In the genomic region with DNA sequence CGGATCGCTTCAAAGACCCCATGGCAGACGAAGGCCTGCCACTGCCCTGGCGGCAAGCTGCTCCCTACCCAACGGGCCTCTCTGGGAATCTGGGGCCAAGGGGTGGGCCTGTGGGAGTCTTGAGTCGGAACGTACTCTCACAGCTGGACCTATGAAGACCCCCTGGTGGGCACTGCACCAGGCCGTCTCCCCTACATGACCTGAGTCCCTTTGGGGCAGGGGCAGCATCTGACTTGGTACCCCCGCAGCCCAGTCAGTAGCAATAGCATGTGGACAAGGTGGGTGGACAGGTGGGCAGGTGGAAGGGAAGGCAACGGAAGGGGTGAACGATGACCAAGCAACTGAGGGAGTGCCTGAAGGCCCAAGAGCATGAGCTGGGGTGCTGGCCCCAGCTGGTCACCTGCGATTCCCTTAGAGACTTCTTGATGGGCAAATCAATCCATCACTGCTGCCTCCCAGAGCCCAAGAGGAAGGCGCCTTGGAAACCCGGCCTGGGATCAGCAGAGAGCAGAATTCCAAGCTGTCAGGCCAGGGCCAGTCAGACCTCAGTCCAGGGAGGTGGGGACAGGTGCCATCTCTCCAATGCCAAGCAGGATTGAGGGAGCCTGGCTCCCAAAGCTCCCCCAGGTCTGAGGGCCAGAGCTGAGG, we compare ENCODE assay signal across 21 cellular contexts. TPM values are rescaled to one million over a fixed set of nuclear protein-coding genes. Genes with fewer than 3 reads are reported as not detected.
DNase-seq lines count a peak whose midpoint lies in the region; ATAC-seq, FAIRE-seq and TF ChIP-seq lines count a peak whose summit lies in the region.
"Had no signal": no experiment of that assay in that cellular context is flagged by ENCODE, and none has a peak within 500 bp of the region (broad histone marks: within the 10 kb centered on the region; RNA-seq: fewer than 3 reads in every experiment).

No MANE protein-coding gene starts in this region.

- POLR2A ChIA-PET in HepG2 (lab: Yijun Ruan, JAX): interaction anchor here (0.7 kb wide), 1 partner anchor 30 kb away, joined by 3 read pairs; no protein-coding TSS in a partner anchor
- POLR2A ChIA-PET in CD8-positive, alpha-beta memory T cell (lab: Charles Lee): no interaction called here

- no peak for TF ChIP-seq RAD21 in HepG2 (CRISPR knock-in tag; IDR thresholded peaks at IDR 0.05)

- H3K36me3 ChIP-seq in HepG2 (replicated peaks in 1 of 2; ENCODE audit: control insufficient read depth in 1 of 2, insufficient read depth in 2 of 2, low read length in 2 of 2) (peaks cover 44 to 88% of the 10 kb centered on the region in 2 experiments; a peak in 4 of 5 replicates), right lobe of liver (peaks cover 0 to 6% (median 1%) of the 10 kb centered on the region in 4 donors)
- peaks cover 9% of the 10 kb centered on the region for H3K36me3 ChIP-seq in CD8-positive, alpha-beta memory T cell (ENCODE audit: insufficient read depth, low read length)
- H3K36me3 ChIP-seq: BE2C had no signal

- H3K4me2 ChIP-seq in HepG2 (ENCODE audit: low read depth, low read length): no peak overlapping the region

- H4K20me1 ChIP-seq in HepG2 (ENCODE audit: insufficient read depth, low read length): 0 out of 2 replicates have a peak, but pooled peaks cover 2% of the 10 kb centered on the region

- H3K79me2 ChIP-seq in HepG2 (ENCODE audit: insufficient read depth, low read length): peaks cover 18% of the 10 kb centered on the region

- BruUV-seq in HepG2 (replicated peaks; lab: Mats Ljungman, UMichigan): no TSS peak

- TF ChIP-seq POLR2A in HepG2 (IDR thresholded peaks at IDR 0.05; ENCODE audit: insufficient read depth in 1 of 2, low read depth in 2 of 2, low read length in 2 of 2) (no peak), right lobe of liver (IDR thresholded peaks at IDR 0.05) (no peak)

- peaks cover 12% of the 10 kb centered on the region for H3K36me3 Mint-ChIP-seq in nephron (ENCODE audit: low read depth)
- peaks cover 0 to 68% (median 0%) of the 10 kb centered on the region in 3 donors for H3K36me3 Mint-ChIP-seq in CD8-positive, alpha-beta memory T cell

- H2AFZ ChIP-seq in HepG2 (ENCODE audit: low read length): no peak overlapping the region

- no peaks in the 10 kb centered on the region for H3K27me3 Mint-ChIP-seq in nephron (ENCODE audit: low read depth)
- H3K27me3 Mint-ChIP-seq in CD8-positive, alpha-beta memory T cell: no peaks in the 10 kb centered on the region

- in situ Hi-C loops in HepG2 (cut with HindIII; ENCODE audit: extremely low pct_ligation_motif_present, low pct_unique_long_range_greater_than_20kb): no loop called here

- no peak overlapping the region for H3K9ac ChIP-seq in HepG2 (ENCODE audit: insufficient read depth, low read depth, low read length)

- WGBS in HepG2 (ENCODE audit: low lambda C conversion rate): 92% methylated on average over 11 of the region's 14 CpGs
- 90% methylated on average over 2 of the region's 14 CpGs for WGBS in right lobe of liver (ENCODE audit: insufficient coverage, low coverage, low lambda C conversion rate, missing lambda C conversion rate)

- TF ChIP-seq CTCF in HepG2 (CRISPR knock-in tag; IDR thresholded peaks at IDR 0.05) (no peak), right lobe of liver (IDR thresholded peaks at IDR 0.05) (no peak), nephron (IDR thresholded peaks at IDR 0.05; ENCODE audit: unreplicated experiment in 3 of 3) (no peak)

- FAIRE-seq in HepG2 (lab: Jason Lieb, UNC): no peak
- FAIRE-seq: A204.1, D721Med had no signal

- no peaks in the 10 kb centered on the region for H3K4me1 ChIP-seq in HepG2 (ENCODE audit: insufficient read depth, low read length)
- H3K4me1 ChIP-seq in right lobe of liver: peaks cover 0 to 28% (median 14%) of the 10 kb centered on the region in 4 donors
- peaks cover 52% of the 10 kb centered on the region for H3K4me1 ChIP-seq in CD8-positive, alpha-beta memory T cell (ENCODE audit: insufficient read depth, low read length)

- H3K27ac ChIP-seq in HepG2 (ENCODE audit: extremely low read length, insufficient read depth, low read length): no peak overlapping the region
- H3K27ac ChIP-seq in right lobe of liver: no peak overlapping the region
- H3K27ac ChIP-seq in cingulate gyrus (ENCODE audit: low read depth, low read length): peak overlapping the region; percentile 88
- H3K27ac ChIP-seq in temporal lobe (ENCODE audit: low read depth, low read length): peak overlapping the region; percentile 81
- no peak overlapping the region for H3K27ac ChIP-seq in CD8-positive, alpha-beta memory T cell (ENCODE audit: low read depth, low read length)
- H3K27ac ChIP-seq in substantia nigra (ENCODE audit: low read depth, low read length, poor library complexity, severe bottlenecking): no peak overlapping the region
- H3K27ac ChIP-seq: Peyer's patch had no signal

- H3K4me1 Mint-ChIP-seq in nephron: peaks cover 62% of the 10 kb centered on the region
- peaks cover 54 to 78% (median 58%) of the 10 kb centered on the region in 3 donors for H3K4me1 Mint-ChIP-seq in CD8-positive, alpha-beta memory T cell

- H3K9me3 Mint-ChIP-seq in nephron: no peaks in the 10 kb centered on the region
- H3K9me3 Mint-ChIP-seq in CD8-positive, alpha-beta memory T cell: no peaks in the 10 kb centered on the region

- H3K4me3 Mint-ChIP-seq in nephron: no peak overlapping the region
- H3K4me3 Mint-ChIP-seq in CD8-positive, alpha-beta memory T cell: peak overlapping the region in 1 of 7 donors; percentile 62

- TF ChIP-seq EP300 in HepG2 (IDR thresholded peaks at IDR 0.05; ENCODE audit: low read depth in 2 of 2, low read length in 2 of 2): no peak
- TF ChIP-seq EP300 in HepG2 (CRISPR knock-in tag; IDR thresholded peaks at IDR 0.05; ENCODE audit: borderline replicate concordance): no peak

- intact Hi-C loops in HepG2 (cut with micrococcal nuclease; ENCODE audit: unreplicated experiment) (no loop called here), right lobe of liver (cut with DNase I) (no loop called here)

- no peak overlapping the region for H3K4me3 ChIP-seq in HepG2 (replicated peaks in 1 of 3; ENCODE audit: insufficient read depth in 1 of 3, low read depth in 2 of 3, low read length in 3 of 3)
- no peak overlapping the region for H3K4me3 ChIP-seq in right lobe of liver
- no peak overlapping the region for H3K4me3 ChIP-seq in CD8-positive, alpha-beta memory T cell (ENCODE audit: low read length)
- H3K4me3 ChIP-seq: Peyer's patch had no signal

- CTCF ChIA-PET in HepG2 (lab: Yijun Ruan, JAX; ENCODE audit: low intra/inter-chr PET ratio, low total read pairs): no interaction called here
- CTCF ChIA-PET in CD8-positive, alpha-beta memory T cell (lab: Charles Lee): interaction anchor here (0.8 to 2.1 kb wide), 4 partner anchors 9 to 76 kb away, joined by 3 to 7 read pairs (median 4); no protein-coding TSS in a partner anchor

- ATAC-seq in HepG2: no peak
- ATAC-seq in right lobe of liver: no peak
- ATAC-seq in HG02870 (IDR thresholded peaks at IDR 0.05; ENCODE audit: unreplicated experiment): no peak
- ATAC-seq: HCT116, Right ventricle myocardium inferior had no signal

- no peak for DNase-seq in HepG2 (ENCODE audit: low spot score)
- no peak for DNase-seq in right lobe of liver
- no peak for DNase-seq in CD8-positive, alpha-beta memory T cell
- no peak for DNase-seq in substantia nigra (lab: John Stamatoyannopoulos, UW)
- DNase-seq: GOT3, KG1, MV-4-11, NCI-H1436 treated with DMSO at 0.1 percent for 48 hours, NCI-H2029, NCI-H345, NCI-H524 treated with DMSO at 0.1 percent for 48 hours, Peyer's patch had no signal

- peak overlapping the region in 2 of 3 experiments; percentile 61 to 81 for H3K27ac Mint-ChIP-seq in nephron
- H3K27ac Mint-ChIP-seq in CD8-positive, alpha-beta memory T cell: peak overlapping the region in 2 of 8 donors; percentile 48 to 88

- H3K9me3 ChIP-seq in HepG2 (ENCODE audit: low read length) (no peaks in the 10 kb centered on the region), right lobe of liver (no peaks in the 10 kb centered on the region)
- H3K9me3 ChIP-seq in CD8-positive, alpha-beta memory T cell (ENCODE audit: low read length): no peaks in the 10 kb centered on the region
- H3K9me3 ChIP-seq: BE2C, Peyer's patch had no signal

- H3K27me3 ChIP-seq in HepG2 (ENCODE audit: control insufficient read depth in 1 of 2, insufficient read depth in 2 of 2, low read length in 2 of 2): no peaks in the 10 kb centered on the region
- H3K27me3 ChIP-seq in right lobe of liver: no peaks in the 10 kb centered on the region
- no peaks in the 10 kb centered on the region for H3K27me3 ChIP-seq in CD8-positive, alpha-beta memory T cell (ENCODE audit: insufficient read depth, low read length, poor library complexity, severe bottlenecking)
- H3K27me3 ChIP-seq: BE2C, Peyer's patch had no signal

RNA-seq across cellular contexts. Expression of a gene that starts 35.3 kb away (rescaled TPM):
- 55.2 and 55.5 TPM in 2 replicates for total RNA-seq in HepG2 (2016; rRNA removed; fragmentation: Illumina TruSeq; extraction: Trizol)
- 21.9 TPM in 2 replicates for total RNA-seq in HepG2 (2016; cell fraction: cytosol; rRNA removed; fragmentation: Illumina TruSeq; extraction: Trizol; ENCODE audit: low read depth)
- 49.1 and 52.3 TPM in 2 replicates for total RNA-seq in HepG2 (2016; cell fraction: insoluble cytoplasmic fraction; rRNA removed; fragmentation: Illumina TruSeq; extraction: Trizol)
- total RNA-seq in HepG2 (2016; cell fraction: membrane; rRNA removed; fragmentation: Illumina TruSeq; extraction: Trizol): 15.6 and 18.1 TPM in 2 replicates
- 76.5 and 77.3 TPM in 2 replicates for total RNA-seq in HepG2 (2016; cell fraction: nucleus; rRNA removed; fragmentation: Illumina TruSeq; extraction: Trizol)
- 43.2 and 64.0 TPM in 2 replicates for polyA plus RNA-seq in HepG2 (2011; rRNA removed)
- 27.5 and 37.2 TPM in 2 replicates for polyA plus RNA-seq in HepG2 (2011; cell fraction: cytosol; rRNA removed)
- 341 and 362 TPM in 2 replicates for polyA plus RNA-seq in HepG2 (2011; cell fraction: nucleus; rRNA removed)
- 33.2 and 39.7 TPM in 2 replicates for polyA plus RNA-seq in HepG2 (2012)
- 2.2 and 3.2 TPM in 2 replicates for polyA plus RNA-seq in HepG2 (2016; cell fraction: cytosol; fragmentation: Illumina TruSeq; extraction: Trizol; ENCODE audit: low read depth)
- 40.0 and 49.8 TPM in 2 replicates for polyA plus RNA-seq in HepG2 (2016; cell fraction: insoluble cytoplasmic fraction; fragmentation: Illumina TruSeq; extraction: Trizol; ENCODE audit: low read depth)
- polyA plus RNA-seq in HepG2 (2016; cell fraction: membrane; fragmentation: Illumina TruSeq; extraction: Trizol; ENCODE audit: low read depth): 5.5 and 6.6 TPM in 2 replicates
- 163 and 180 TPM in 2 replicates for polyA plus RNA-seq in HepG2 (2016; cell fraction: nucleus; fragmentation: Illumina TruSeq; extraction: Trizol; ENCODE audit: insufficient read depth, low read depth)
- 42.6 and 95.7 TPM in 2 replicates for polyA minus RNA-seq in HepG2 (2011; rRNA and poly(A)+ RNA removed; ENCODE audit: low replicate concordance)
- polyA minus RNA-seq in HepG2 (2011; cell fraction: cytosol; rRNA and poly(A)+ RNA removed): 32.2 and 38.2 TPM in 2 replicates
- 73.1 and 90.3 TPM in 2 replicates for polyA minus RNA-seq in HepG2 (2011; cell fraction: nucleus; rRNA and poly(A)+ RNA removed)
- 10 to 100 TPM; 32.9 to 76.7 (median 41.2) TPM for total RNA-seq in right lobe of liver
- total RNA-seq in temporal lobe: 30.0 TPM
- 10 to 100 TPM; 61.2 to 64.0 TPM for total RNA-seq in CD8-positive, alpha-beta memory T cell
- polyA plus RNA-seq in CD8-positive, alpha-beta memory T cell: 39.8 TPM

RNA-seq across cellular contexts. Expression of a gene that starts 42.7 kb away (rescaled TPM):
- total RNA-seq in HepG2 (2016; rRNA removed; fragmentation: Illumina TruSeq; extraction: Trizol) (not detected in 2 replicates), right lobe of liver (10 to 100 TPM; 11.2 to 46.3 (median 22.8) TPM), temporal lobe (80.4 TPM)
- total RNA-seq in HepG2 (2016; cell fraction: cytosol; rRNA removed; fragmentation: Illumina TruSeq; extraction: Trizol; ENCODE audit: low read depth): not detected in 2 replicates
- total RNA-seq in HepG2 (2016; cell fraction: insoluble cytoplasmic fraction; rRNA removed; fragmentation: Illumina TruSeq; extraction: Trizol): 0.19 TPM in 1 of 2 replicates, not detected in the other
- total RNA-seq in HepG2 (2016; cell fraction: membrane; rRNA removed; fragmentation: Illumina TruSeq; extraction: Trizol): not detected in 2 replicates
- 0.81 TPM in 1 of 2 replicates, not detected in the other for total RNA-seq in HepG2 (2016; cell fraction: nucleus; rRNA removed; fragmentation: Illumina TruSeq; extraction: Trizol)
- 2.8 and 3.1 TPM in 2 replicates for polyA plus RNA-seq in HepG2 (2011; rRNA removed)
- polyA plus RNA-seq in HepG2 (2011; cell fraction: cytosol; rRNA removed): 0.74 and 0.82 TPM in 2 replicates
- polyA plus RNA-seq in HepG2 (2011; cell fraction: nucleus; rRNA removed): 12.4 and 12.9 TPM in 2 replicates
- polyA plus RNA-seq in HepG2 (2012): 1.1 and 1.3 TPM in 2 replicates
- polyA plus RNA-seq in HepG2 (2016; cell fraction: cytosol; fragmentation: Illumina TruSeq; extraction: Trizol; ENCODE audit: low read depth): not detected in 2 replicates
- not detected in 2 replicates for polyA plus RNA-seq in HepG2 (2016; cell fraction: insoluble cytoplasmic fraction; fragmentation: Illumina TruSeq; extraction: Trizol; ENCODE audit: low read depth)
- not detected in 2 replicates for polyA plus RNA-seq in HepG2 (2016; cell fraction: membrane; fragmentation: Illumina TruSeq; extraction: Trizol; ENCODE audit: low read depth)
- polyA plus RNA-seq in HepG2 (2016; cell fraction: nucleus; fragmentation: Illumina TruSeq; extraction: Trizol; ENCODE audit: insufficient read depth, low read depth): not detected in 2 replicates
- 1.6 and 410 TPM in 2 replicates for polyA minus RNA-seq in HepG2 (2011; rRNA and poly(A)+ RNA removed; ENCODE audit: low replicate concordance)
- polyA minus RNA-seq in HepG2 (2011; cell fraction: cytosol; rRNA and poly(A)+ RNA removed): 0.62 and 1.1 TPM in 2 replicates
- polyA minus RNA-seq in HepG2 (2011; cell fraction: nucleus; rRNA and poly(A)+ RNA removed): 2.2 and 3.6 TPM in 2 replicates
- total RNA-seq in CD8-positive, alpha-beta memory T cell: under 1 TPM; 0.55 to 0.66 TPM
- 0.08 TPM for polyA plus RNA-seq in CD8-positive, alpha-beta memory T cell

Comparison
In these comparisons a context has a peak if more than half of its experiments do, and no peak if none do; other contexts are left out.
1. RNA of a gene that starts 42.7 kb away (total RNA-seq): 80.4 TPM in temporal lobe (single experiment) and 11.2 to 46.3 TPM in right lobe of liver; 0.55 to 0.66 TPM in CD8-positive, alpha-beta memory T cell and 0.19 to 0.81 TPM in HepG2; every median in the first group is over 4 times any median in the second.
2. H3K27ac ChIP-seq: peak in cingulate gyrus (single experiment) and temporal lobe (single experiment); none in HepG2 (single experiment), right lobe of liver (0 of 3), CD8-positive, alpha-beta memory T cell (single experiment) and substantia nigra (single experiment).